19 cellular contexts compared by ENCODE assay signal in the genomic region with DNA sequence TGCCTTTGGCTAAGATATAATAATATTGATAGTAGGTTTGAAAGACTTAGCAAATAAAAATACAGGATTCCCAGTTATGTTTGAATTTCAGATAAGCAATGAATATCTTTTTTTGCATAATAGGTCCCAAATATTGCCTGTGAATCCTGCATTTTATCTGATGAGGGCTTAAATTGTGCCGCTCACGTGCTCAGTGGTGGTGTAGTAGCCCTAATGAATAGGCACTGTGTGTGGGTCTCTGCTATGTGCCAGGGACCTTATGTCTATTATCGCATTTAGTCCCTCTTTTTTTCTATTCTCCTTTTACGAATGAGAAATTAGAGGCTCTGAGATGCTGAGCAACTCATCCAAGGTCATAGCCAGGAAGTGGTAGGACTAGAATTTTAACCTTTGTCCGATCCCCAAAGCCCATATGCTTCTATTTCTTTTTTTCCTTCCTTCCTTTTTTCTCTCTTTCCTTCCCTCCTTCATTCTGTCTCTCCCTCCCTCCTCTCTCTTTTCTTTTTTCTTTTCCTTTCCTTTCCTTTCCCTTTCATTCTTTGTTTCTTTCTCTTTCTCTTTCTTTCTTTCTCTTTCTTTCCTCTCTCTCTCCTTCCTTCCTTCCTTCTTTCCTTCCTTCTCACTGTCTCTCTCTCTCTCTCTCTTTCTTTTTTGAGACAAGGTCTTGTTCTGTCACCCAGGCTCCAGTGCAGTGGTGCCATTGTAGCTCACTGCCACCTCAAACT. TPM values are rescaled to one million over a fixed set of nuclear protein-coding genes. Genes with fewer than 3 reads are reported as not detected.
DNase-seq lines count a peak whose midpoint lies in the region; ATAC-seq, FAIRE-seq and TF ChIP-seq lines count a peak whose summit lies in the region.
"Had no signal": no experiment of that assay in that cellular context is flagged by ENCODE, and none has a peak within 500 bp of the region (broad histone marks: within the 10 kb centered on the region; RNA-seq: fewer than 3 reads in every experiment).

No MANE protein-coding gene starts in this region.

- H2BK120ac ChIP-seq in mesendoderm (ENCODE audit: low read depth, low read length) = no peak overlapping the region

- TF ChIP-seq CTCF in natural killer cell (IDR thresholded peaks at IDR 0.05) (no peak), astrocyte (IDR thresholded peaks at IDR 0.05; ENCODE audit: insufficient read depth, low read depth, low read length) (no peak)
- no peak for TF ChIP-seq CTCF in CD8-positive, alpha-beta T cell (IDR thresholded peaks at IDR 0.05)

- H3K4me1 Mint-ChIP-seq in natural killer cell treated with Interleukin-12 subunit alpha and Interleukin-12 subunit beta and Interleukin-15 and Interleukin-18, amount 100 ng/mL, for 72 hours (ENCODE audit: low read depth in 2 of 2) = peaks cover 48 to 51% of the 10 kb centered on the region in 2 donors
- H3K4me1 Mint-ChIP-seq in natural killer cell = peaks cover 51 to 54% of the 10 kb centered on the region in 2 donors
- H3K4me1 Mint-ChIP-seq in astrocyte (ENCODE audit: low read depth, unreplicated experiment) = peaks cover 37% of the 10 kb centered on the region
- peaks cover 37% of the 10 kb centered on the region for H3K4me1 Mint-ChIP-seq in CD8-positive, alpha-beta T cell (ENCODE audit: low read depth)

- intact Hi-C loops in natural killer cell (cut with micrococcal nuclease) (no loop called here), left colon (cut with DNase I, micrococcal nuclease) (no loop called here)
- intact Hi-C loops in CD8-positive, alpha-beta T cell (cut with DNase I, micrococcal nuclease) = no loop called here

- H3K23ac ChIP-seq in mesendoderm (ENCODE audit: low read length) = no peak overlapping the region

- no peak for DNase-seq in natural killer cell treated with Interleukin-12 subunit alpha and Interleukin-12 subunit beta and Interleukin-15 and Interleukin-18, amount 100 ng/mL, for 72 hours (ENCODE audit: low spot score)
- DNase-seq in natural killer cell = no peak
- no peak for DNase-seq in astrocyte (ENCODE audit: low read depth)
- no peak for DNase-seq in mesendoderm
- DNase-seq in left colon = no peak
- DNase-seq in cerebellum (ENCODE audit: low spot score) = no peak
- no peak for DNase-seq in CD8-positive, alpha-beta T cell
- no peak for DNase-seq in activated effector memory CD4-positive, alpha-beta T cell treated with Interleukin-2 at 50 U/mL for 16 hours
- DNase-seq: activated CD4-positive, alpha-beta T cell treated with anti-CD3 and anti-CD28 coated beads, Interleukin-2, amount 50 U/mL, for 1 hour; activated effector memory CD4-positive, alpha-beta T cell treated with anti-CD3 and anti-CD28 coated beads, Interleukin-2, amount 50 U/mL, for 16 hours; amygdala; colonic mucosa; lower lobe of right lung; NCI-H1930; right lobe of liver; Right ventricle myocardium superior; stimulated activated CD4-positive, alpha-beta T cell treated with anti-CD3 and anti-CD28 coated beads, Interleukin-2, amount 100 ng/mL, for 24 hours had no signal

- H3K4me2 ChIP-seq in astrocyte (ENCODE audit: low read length) = peak overlapping the region; percentile 46
- no peak overlapping the region for H3K4me2 ChIP-seq in mesendoderm (ENCODE audit: low read length)

- peak overlapping the region; percentile 51 for H3K56ac ChIP-seq in mesendoderm (ENCODE audit: low read length)

- CTCF ChIA-PET in CD8-positive, alpha-beta T cell (lab: Charles Lee) = no interaction called here

- H3K4me1 ChIP-seq in astrocyte (ENCODE audit: insufficient read depth, low read length) = peaks cover 10% of the 10 kb centered on the region
- peaks cover 12% of the 10 kb centered on the region for H3K4me1 ChIP-seq in mesendoderm (ENCODE audit: control insufficient read depth, low read depth, low read length)
- peaks cover 32% of the 10 kb centered on the region for H3K4me1 ChIP-seq in CD8-positive, alpha-beta T cell (ENCODE audit: insufficient read depth, low read length)
- H3K4me1 ChIP-seq: colonic mucosa, right lobe of liver had no signal

- H2BK5ac ChIP-seq in mesendoderm (ENCODE audit: low read length) = peak overlapping the region; percentile 84

- POLR2A ChIA-PET in CD8-positive, alpha-beta T cell (lab: Charles Lee) = interaction anchor here (0.7 kb wide), 1 partner anchor 143 kb away, joined by 3 read pairs; no protein-coding TSS in a partner anchor

- FAIRE-seq in astrocyte (lab: Jason Lieb, UNC) = no peak
- FAIRE-seq: D721Med had no signal

- H3K36me3 ChIP-seq in astrocyte (ENCODE audit: insufficient read depth, low read length) (no peaks in the 10 kb centered on the region), mesendoderm (ENCODE audit: control insufficient read depth, insufficient read depth, low read length) (no peaks in the 10 kb centered on the region)
- no peaks in the 10 kb centered on the region for H3K36me3 ChIP-seq in CD8-positive, alpha-beta T cell (ENCODE audit: insufficient read depth, low read length)
- H3K36me3 ChIP-seq: colonic mucosa, lower lobe of right lung, right lobe of liver had no signal

- no peak overlapping the region for H3K18ac ChIP-seq in mesendoderm (ENCODE audit: low read length)

- H3K4me3 Mint-ChIP-seq in natural killer cell treated with Interleukin-12 subunit alpha and Interleukin-12 subunit beta and Interleukin-15 and Interleukin-18, amount 100 ng/mL, for 72 hours = peak overlapping the region; percentile 26
- H3K4me3 Mint-ChIP-seq in natural killer cell (no peak overlapping the region), astrocyte (ENCODE audit: unreplicated experiment) (peak overlapping the region; percentile 64)
- no peak overlapping the region for H3K4me3 Mint-ChIP-seq in CD8-positive, alpha-beta T cell

- no CpG with 5 or more reads among the region's 5 CpGs for WGBS in mesendoderm (ENCODE audit: extremely low coverage, insufficient coverage, low lambda C conversion rate)

- no peaks in the 10 kb centered on the region for H4K20me1 ChIP-seq in astrocyte (ENCODE audit: insufficient read depth, low read length)

- H3K4me3 ChIP-seq in astrocyte (ENCODE audit: insufficient read depth, low read depth, low read length) (no peak overlapping the region), mesendoderm (ENCODE audit: low read length) (no peak overlapping the region)
- no peak overlapping the region for H3K4me3 ChIP-seq in CD8-positive, alpha-beta T cell (ENCODE audit: low read depth, low read length)
- H3K4me3 ChIP-seq: colonic mucosa, lower lobe of right lung, right lobe of liver had no signal

- peak overlapping the region; percentile 80 to 98 for H3K27ac Mint-ChIP-seq in natural killer cell treated with Interleukin-12 subunit alpha and Interleukin-12 subunit beta and Interleukin-15 and Interleukin-18, amount 100 ng/mL, for 72 hours
- peak overlapping the region in 1 of 2 donors; percentile 90 for H3K27ac Mint-ChIP-seq in natural killer cell
- peak overlapping the region; percentile 83 for H3K27ac Mint-ChIP-seq in astrocyte (ENCODE audit: unreplicated experiment)
- no peak overlapping the region for H3K27ac Mint-ChIP-seq in CD8-positive, alpha-beta T cell

- H2AFZ ChIP-seq in astrocyte (ENCODE audit: low read depth, low read length) = no peak overlapping the region

- no peaks in the 10 kb centered on the region for H3K27me3 ChIP-seq in astrocyte (ENCODE audit: insufficient read depth, low read length)
- H3K27me3 ChIP-seq in mesendoderm (ENCODE audit: insufficient read depth, low read length, poor library complexity) = no peaks in the 10 kb centered on the region
- no peaks in the 10 kb centered on the region for H3K27me3 ChIP-seq in CD8-positive, alpha-beta T cell (ENCODE audit: insufficient read depth, low read length)
- H3K27me3 ChIP-seq: colonic mucosa, right lobe of liver had no signal

- H3K36me3 Mint-ChIP-seq in natural killer cell treated with Interleukin-12 subunit alpha and Interleukin-12 subunit beta and Interleukin-15 and Interleukin-18, amount 100 ng/mL, for 72 hours = no peaks in the 10 kb centered on the region
- H3K36me3 Mint-ChIP-seq in natural killer cell = no peaks in the 10 kb centered on the region
- H3K36me3 Mint-ChIP-seq in astrocyte (ENCODE audit: low read depth, unreplicated experiment) = peaks cover 5% of the 10 kb centered on the region
- H3K36me3 Mint-ChIP-seq in CD8-positive, alpha-beta T cell = no peaks in the 10 kb centered on the region

- H3K79me1 ChIP-seq in mesendoderm (ENCODE audit: low read length) = no peaks in the 10 kb centered on the region

- H3K79me2 ChIP-seq in astrocyte (ENCODE audit: insufficient read depth, low read length) (no peaks in the 10 kb centered on the region), mesendoderm (ENCODE audit: control insufficient read depth, insufficient read depth, low read length) (no peaks in the 10 kb centered on the region)

- no peak overlapping the region for H2AK5ac ChIP-seq in mesendoderm (ENCODE audit: low read length)

- H2BK15ac ChIP-seq in mesendoderm (replicated peaks; ENCODE audit: low read depth) = no peak overlapping the region

- H3K4ac ChIP-seq in mesendoderm (ENCODE audit: low read depth, low read length) = no peak overlapping the region

- no peaks in the 10 kb centered on the region for H3K27me3 Mint-ChIP-seq in natural killer cell treated with Interleukin-12 subunit alpha and Interleukin-12 subunit beta and Interleukin-15 and Interleukin-18, amount 100 ng/mL, for 72 hours
- H3K27me3 Mint-ChIP-seq in natural killer cell (ENCODE audit: low read depth in 2 of 2) (peaks cover 0 to 3% of the 10 kb centered on the region in 2 donors), astrocyte (ENCODE audit: low read depth, unreplicated experiment) (no peaks in the 10 kb centered on the region)
- peaks cover 2% of the 10 kb centered on the region for H3K27me3 Mint-ChIP-seq in CD8-positive, alpha-beta T cell (ENCODE audit: low read depth)

- H4K5ac ChIP-seq in mesendoderm (ENCODE audit: low read length) = no peak overlapping the region

- no peak overlapping the region for H4K8ac ChIP-seq in mesendoderm (ENCODE audit: low read depth, low read length)

- no peaks in the 10 kb centered on the region for H3K9me3 Mint-ChIP-seq in natural killer cell treated with Interleukin-12 subunit alpha and Interleukin-12 subunit beta and Interleukin-15 and Interleukin-18, amount 100 ng/mL, for 72 hours
- no peaks in the 10 kb centered on the region for H3K9me3 Mint-ChIP-seq in natural killer cell
- H3K9me3 Mint-ChIP-seq in astrocyte (ENCODE audit: unreplicated experiment) = peaks cover 2% of the 10 kb centered on the region
- H3K9me3 Mint-ChIP-seq in CD8-positive, alpha-beta T cell = no peaks in the 10 kb centered on the region

- H3K27ac ChIP-seq in astrocyte (ENCODE audit: low read depth, low read length) (no peak overlapping the region), mesendoderm (ENCODE audit: low read depth, low read length) (peak overlapping the region; percentile 78)
- H3K27ac ChIP-seq in CD8-positive, alpha-beta T cell (ENCODE audit: low read depth, low read length) = no peak overlapping the region
- H3K27ac ChIP-seq: colonic mucosa, lower lobe of right lung, right lobe of liver had no signal

- no peaks in the 10 kb centered on the region for H3K9me3 ChIP-seq in astrocyte (ENCODE audit: insufficient read depth, low read depth, low read length)
- no peaks in the 10 kb centered on the region for H3K9me3 ChIP-seq in CD8-positive, alpha-beta T cell (ENCODE audit: low read length)
- H3K9me3 ChIP-seq: colonic mucosa, lower lobe of right lung, right lobe of liver had no signal

- no peak for ATAC-seq in natural killer cell treated with Interleukin-12 subunit alpha and Interleukin-12 subunit beta and Interleukin-15 and Interleukin-18, amount 100 ng/mL, for 72 hours
- ATAC-seq in natural killer cell (no peak), left colon (no peak)
- ATAC-seq in CD8-positive, alpha-beta T cell = no peak
- ATAC-seq: HCT116, right lobe of liver had no signal

- no peak overlapping the region for H3K9ac ChIP-seq in astrocyte (ENCODE audit: low read length)
- H3K9ac ChIP-seq in mesendoderm (ENCODE audit: low read length) = no peak overlapping the region

RNA-seq across cellular contexts. Expression of a gene that starts 47.2 kb away (rescaled TPM):
- total RNA-seq in natural killer cell treated with Interleukin-12 subunit alpha and Interleukin-12 subunit beta and Interleukin-15 and Interleukin-18, amount 100 ng/mL, for 72 hours = 10 to 100 TPM; 14.1 to 16.2 TPM
- total RNA-seq in natural killer cell (10 to 100 TPM; 25.0 to 47.3 (median 37.2) TPM), astrocyte (8.6 and 9.4 TPM in 2 replicates), left colon (10 to 100 TPM in 1 of 2 donors, 1 to 10 TPM in 1; 7.1 to 11.4 TPM), cerebellum (17.7 TPM)
- polyA plus RNA-seq in mesendoderm (2013, experiment 1 of 2) = 14.6 TPM
- polyA plus RNA-seq in mesendoderm (2013, experiment 2 of 2) = 13.9 TPM
- total RNA-seq in CD8-positive, alpha-beta T cell = 1 to 10 TPM; 1.1 to 1.6 TPM

Comparison
In these comparisons a context has a peak if more than half of its experiments do, and no peak if none do; other contexts are left out.
1. H3K4me3 Mint-ChIP-seq: peak in natural killer cell treated with Interleukin-12 subunit alpha and Interleukin-12 subunit beta and Interleukin-15 and Interleukin-18, amount 100 ng/mL, for 72 hours (single experiment) and astrocyte (single experiment); none in natural killer cell (single experiment) and CD8-positive, alpha-beta T cell (single experiment).